ENCODE assay signal across 1 cellular context in the genomic region with DNA sequence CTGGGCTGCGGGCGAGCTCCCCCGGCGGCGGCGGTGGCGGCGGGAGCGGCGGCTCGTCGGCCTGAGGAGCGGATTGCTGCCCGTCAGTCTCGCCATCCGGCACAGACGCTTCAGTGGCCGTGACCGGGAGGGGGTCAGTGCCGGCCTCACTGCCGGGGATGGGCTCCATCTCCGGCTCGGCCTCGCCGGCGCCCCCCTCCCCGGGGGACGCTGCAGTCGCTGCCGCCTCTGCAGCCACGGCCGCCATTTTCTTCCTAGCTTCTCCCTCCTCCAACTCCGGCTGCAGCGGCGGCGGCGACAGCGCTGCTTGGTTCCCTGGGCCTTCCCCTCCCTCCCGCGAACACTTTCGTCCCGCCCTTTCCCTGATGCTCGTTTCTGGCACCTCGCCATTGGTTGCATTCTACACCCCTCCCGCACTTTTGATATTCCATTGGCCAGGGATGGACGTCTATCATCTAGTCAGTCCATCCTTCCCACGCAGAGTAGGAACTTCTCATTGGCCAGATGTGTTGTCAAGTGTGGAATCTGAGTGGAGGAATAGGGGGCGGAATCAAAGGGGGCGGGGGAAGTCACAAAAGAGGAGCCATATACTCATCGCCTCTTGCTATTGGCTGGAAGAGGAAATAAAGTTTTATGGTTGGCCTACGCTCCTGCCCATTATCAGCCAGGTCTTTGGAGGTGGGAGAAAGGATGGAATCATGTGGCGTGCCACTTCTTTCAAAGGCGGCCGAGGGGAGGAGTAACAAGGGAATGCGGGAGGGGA.
TF ChIP-seq lines count a peak whose summit lies in the region.

A gene with protein sequence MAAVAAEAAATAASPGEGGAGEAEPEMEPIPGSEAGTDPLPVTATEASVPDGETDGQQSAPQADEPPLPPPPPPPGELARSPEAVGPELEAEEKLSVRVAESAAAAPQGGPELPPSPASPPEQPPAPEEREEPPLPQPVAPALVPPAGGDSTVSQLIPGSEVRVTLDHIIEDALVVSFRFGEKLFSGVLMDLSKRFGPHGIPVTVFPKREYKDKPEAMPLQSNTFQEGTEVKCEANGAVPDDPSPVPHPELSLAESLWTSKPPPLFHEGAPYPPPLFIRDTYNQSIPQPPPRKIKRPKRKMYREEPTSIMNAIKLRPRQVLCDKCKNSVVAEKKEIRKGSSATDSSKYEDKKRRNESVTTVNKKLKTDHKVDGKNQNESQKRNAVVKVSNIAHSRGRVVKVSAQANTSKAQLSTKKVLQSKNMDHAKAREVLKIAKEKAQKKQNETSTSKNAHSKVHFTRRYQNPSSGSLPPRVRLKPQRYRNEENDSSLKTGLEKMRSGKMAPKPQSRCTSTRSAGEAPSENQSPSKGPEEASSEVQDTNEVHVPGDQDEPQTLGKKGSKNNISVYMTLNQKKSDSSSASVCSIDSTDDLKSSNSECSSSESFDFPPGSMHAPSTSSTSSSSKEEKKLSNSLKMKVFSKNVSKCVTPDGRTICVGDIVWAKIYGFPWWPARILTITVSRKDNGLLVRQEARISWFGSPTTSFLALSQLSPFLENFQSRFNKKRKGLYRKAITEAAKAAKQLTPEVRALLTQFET (minus strand): TSS at position 309 of the 763 bp plus-strand sequence. CDS start 62 bp downstream, at position 247.

TF ChIP-seq in GM23338, 12 proteins besides CTCF, POLR2A, EP300 and RAD21 (continued from another document):
- TF ChIP-seq, protein P1, sequence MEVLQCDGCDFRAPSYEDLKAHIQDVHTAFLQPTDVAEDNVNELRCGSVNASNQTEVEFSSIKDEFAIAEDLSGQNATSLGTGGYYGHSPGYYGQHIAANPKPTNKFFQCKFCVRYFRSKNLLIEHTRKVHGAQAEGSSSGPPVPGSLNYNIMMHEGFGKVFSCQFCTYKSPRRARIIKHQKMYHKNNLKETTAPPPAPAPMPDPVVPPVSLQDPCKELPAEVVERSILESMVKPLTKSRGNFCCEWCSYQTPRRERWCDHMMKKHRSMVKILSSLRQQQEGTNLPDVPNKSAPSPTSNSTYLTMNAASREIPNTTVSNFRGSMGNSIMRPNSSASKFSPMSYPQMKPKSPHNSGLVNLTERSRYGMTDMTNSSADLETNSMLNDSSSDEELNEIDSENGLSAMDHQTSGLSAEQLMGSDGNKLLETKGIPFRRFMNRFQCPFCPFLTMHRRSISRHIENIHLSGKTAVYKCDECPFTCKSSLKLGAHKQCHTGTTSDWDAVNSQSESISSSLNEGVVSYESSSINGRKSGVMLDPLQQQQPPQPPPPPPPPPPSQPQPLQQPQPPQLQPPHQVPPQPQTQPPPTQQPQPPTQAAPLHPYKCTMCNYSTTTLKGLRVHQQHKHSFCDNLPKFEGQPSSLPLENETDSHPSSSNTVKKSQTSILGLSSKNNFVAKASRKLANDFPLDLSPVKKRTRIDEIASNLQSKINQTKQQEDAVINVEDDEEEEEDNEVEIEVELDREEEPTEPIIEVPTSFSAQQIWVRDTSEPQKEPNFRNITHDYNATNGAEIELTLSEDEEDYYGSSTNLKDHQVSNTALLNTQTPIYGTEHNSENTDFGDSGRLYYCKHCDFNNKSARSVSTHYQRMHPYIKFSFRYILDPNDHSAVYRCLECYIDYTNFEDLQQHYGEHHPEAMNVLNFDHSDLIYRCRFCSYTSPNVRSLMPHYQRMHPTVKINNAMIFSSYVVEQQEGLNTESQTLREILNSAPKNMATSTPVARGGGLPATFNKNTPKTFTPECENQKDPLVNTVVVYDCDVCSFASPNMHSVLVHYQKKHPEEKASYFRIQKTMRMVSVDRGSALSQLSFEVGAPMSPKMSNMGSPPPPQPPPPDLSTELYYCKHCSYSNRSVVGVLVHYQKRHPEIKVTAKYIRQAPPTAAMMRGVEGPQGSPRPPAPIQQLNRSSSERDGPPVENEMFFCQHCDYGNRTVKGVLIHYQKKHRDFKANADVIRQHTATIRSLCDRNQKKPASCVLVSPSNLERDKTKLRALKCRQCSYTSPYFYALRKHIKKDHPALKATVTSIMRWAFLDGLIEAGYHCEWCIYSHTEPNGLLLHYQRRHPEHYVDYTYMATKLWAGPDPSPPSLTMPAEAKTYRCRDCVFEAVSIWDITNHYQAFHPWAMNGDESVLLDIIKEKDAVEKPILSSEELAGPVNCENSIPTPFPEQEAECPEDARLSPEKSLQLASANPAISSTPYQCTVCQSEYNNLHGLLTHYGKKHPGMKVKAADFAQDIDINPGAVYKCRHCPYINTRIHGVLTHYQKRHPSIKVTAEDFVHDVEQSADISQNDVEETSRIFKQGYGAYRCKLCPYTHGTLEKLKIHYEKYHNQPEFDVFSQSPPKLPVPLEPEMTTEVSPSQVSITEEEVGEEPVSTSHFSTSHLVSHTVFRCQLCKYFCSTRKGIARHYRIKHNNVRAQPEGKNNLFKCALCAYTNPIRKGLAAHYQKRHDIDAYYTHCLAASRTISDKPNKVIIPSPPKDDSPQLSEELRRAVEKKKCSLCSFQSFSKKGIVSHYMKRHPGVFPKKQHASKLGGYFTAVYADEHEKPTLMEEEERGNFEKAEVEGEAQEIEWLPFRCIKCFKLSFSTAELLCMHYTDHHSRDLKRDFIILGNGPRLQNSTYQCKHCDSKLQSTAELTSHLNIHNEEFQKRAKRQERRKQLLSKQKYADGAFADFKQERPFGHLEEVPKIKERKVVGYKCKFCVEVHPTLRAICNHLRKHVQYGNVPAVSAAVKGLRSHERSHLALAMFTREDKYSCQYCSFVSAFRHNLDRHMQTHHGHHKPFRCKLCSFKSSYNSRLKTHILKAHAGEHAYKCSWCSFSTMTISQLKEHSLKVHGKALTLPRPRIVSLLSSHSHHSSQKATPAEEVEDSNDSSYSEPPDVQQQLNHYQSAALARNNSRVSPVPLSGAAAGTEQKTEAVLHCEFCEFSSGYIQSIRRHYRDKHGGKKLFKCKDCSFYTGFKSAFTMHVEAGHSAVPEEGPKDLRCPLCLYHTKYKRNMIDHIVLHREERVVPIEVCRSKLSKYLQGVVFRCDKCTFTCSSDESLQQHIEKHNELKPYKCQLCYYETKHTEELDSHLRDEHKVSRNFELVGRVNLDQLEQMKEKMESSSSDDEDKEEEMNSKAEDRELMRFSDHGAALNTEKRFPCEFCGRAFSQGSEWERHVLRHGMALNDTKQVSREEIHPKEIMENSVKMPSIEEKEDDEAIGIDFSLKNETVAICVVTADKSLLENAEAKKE (CRISPR knock-in tag; IDR thresholded peaks at IDR 0.05): no peak
- peak; percentile 91 for TF ChIP-seq CREB1 (CRISPR knock-in tag; IDR thresholded peaks at IDR 0.05; ENCODE audit: low read depth)
